ENCODE assay signal across 23 cellular contexts in genomic region chr7:10662491-10662890, GRCh38.
"Had no signal": no experiment of that assay in that cellular context is flagged by ENCODE, and none has a peak within 500 bp of the region (broad histone marks: within the 10 kb centered on the region; RNA-seq: fewer than 3 reads in every experiment).

No MANE protein-coding gene starts in this region.

- ATAC-seq: activated CD8-positive, alpha-beta T cell treated with anti-CD3 and anti-CD28 coated beads, Interleukin-2, amount 10 ng/mL, durations not matched to agents 7 days and 5 days; T-helper 17 cell; WTC11 had no signal

- H3K4me2 ChIP-seq: PC-9 had no signal

- H3K9me3 ChIP-seq: MG63 had no signal

- H3K27ac ChIP-seq: brain microvascular endothelial cell, cardiac muscle cell, coronary artery, PC-9 had no signal

- H3K4me3 ChIP-seq: cardiac muscle cell, coronary artery, MG63, PC-9 had no signal

- H2AFZ ChIP-seq: PC-9 had no signal

- DNase-seq: activated CD4-positive, alpha-beta T cell treated with anti-CD3 and anti-CD28 coated beads for 48 hours; activated CD4-positive, alpha-beta T cell treated with anti-CD3 and anti-CD28 coated beads, Interleukin-2, amount 50 U/mL, for 4 hours; activated CD4-positive, CD25-positive, alpha-beta regulatory T cell treated with anti-CD3 and anti-CD28 coated beads, Interleukin-2, amount 50 U/mL, for 72 hours; activated CD8-positive, alpha-beta T cell treated with anti-CD3 and anti-CD28 coated beads, Interleukin-2, amount 10 ng/mL, durations not matched to agents 7 days and 5 days; activated effector memory CD4-positive, alpha-beta T cell treated with anti-CD3 and anti-CD28 coated beads, Interleukin-2, amount 50 U/mL, for 16 hours; activated naive CD4-positive, alpha-beta T cell treated with Interleukin-2 at 50 U/mL for 16 hours; activated T-cell treated with anti-CD3 and anti-CD28 coated beads, Interleukin-2, amount 50 U/mL, for 24 hours; amygdala; brain microvascular endothelial cell; KBM-7; MG63; NCI-H1694 treated with DMSO at 0.1 percent for 48 hours; NCI-H2029 treated with DMSO at 0.1 percent for 48 hours; NCI-H446; NCI-H524 treated with DMSO at 0.1 percent for 48 hours; NCI-H82; PC-9; SIG-M5; T-helper 17 cell; T-helper 9 cell had no signal

- H3K27me3 ChIP-seq: brain microvascular endothelial cell, cardiac muscle cell, MG63 had no signal

- H3K36me3 ChIP-seq: brain microvascular endothelial cell, cardiac muscle cell, MG63 had no signal
